Comparison of ENCODE assay signal across 1 cellular context in genomic region chr12:10371910-10372533, GRCh38.
TF ChIP-seq lines count a peak whose summit lies in the region.
"Not testable (repeated sequence)": the region's sequence is repeated elsewhere in the genome, so short reads cannot be mapped to it uniquely, and the experiment has no call there.

No MANE protein-coding gene starts in this region.

TF ChIP-seq in K562, 482 proteins besides CTCF, POLR2A, EP300 and RAD21:
- TF ChIP-seq, protein P1, sequence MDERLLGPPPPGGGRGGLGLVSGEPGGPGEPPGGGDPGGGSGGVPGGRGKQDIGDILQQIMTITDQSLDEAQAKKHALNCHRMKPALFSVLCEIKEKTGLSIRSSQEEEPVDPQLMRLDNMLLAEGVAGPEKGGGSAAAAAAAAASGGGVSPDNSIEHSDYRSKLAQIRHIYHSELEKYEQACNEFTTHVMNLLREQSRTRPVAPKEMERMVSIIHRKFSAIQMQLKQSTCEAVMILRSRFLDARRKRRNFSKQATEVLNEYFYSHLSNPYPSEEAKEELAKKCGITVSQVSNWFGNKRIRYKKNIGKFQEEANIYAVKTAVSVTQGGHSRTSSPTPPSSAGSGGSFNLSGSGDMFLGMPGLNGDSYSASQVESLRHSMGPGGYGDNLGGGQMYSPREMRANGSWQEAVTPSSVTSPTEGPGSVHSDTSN (CRISPR knock-in tag; IDR thresholded peaks at IDR 0.05; ENCODE audit: low read depth), result not testable (repeated sequence)
- TF ChIP-seq, protein P1 (tag; conservative IDR thresholded peaks at IDR 0.05; ENCODE audit: low read depth), result 0 out of 2 replicates have a peak, but pooled peaks have one; percentile 21
- peak; percentile 19 for TF ChIP-seq MEIS2 (IDR thresholded peaks at IDR 0.05; ENCODE audit: partially characterized antibody)
